1 cellular context compared by ENCODE assay signal in genomic region chr15:61337541-61337940, GRCh38.
TF ChIP-seq lines count a peak whose summit lies in the region.

No MANE protein-coding gene starts in this region.

TF ChIP-seq in GM23338, 12 proteins besides CTCF, POLR2A, EP300 and RAD21 (continued from another document):
- TF ChIP-seq ZNF462 (CRISPR knock-in tag; IDR thresholded peaks at IDR 0.05) (no peak), EZH2 (IDR thresholded peaks at IDR 0.05; ENCODE audit: low read depth, unreplicated experiment) (no peak), NANOG (IDR thresholded peaks at IDR 0.05; ENCODE audit: borderline replicate concordance) (no peak), EZH2phosphoT487 (IDR thresholded peaks at IDR 0.05; ENCODE audit: unreplicated experiment) (no peak), REST (IDR thresholded peaks at IDR 0.05; ENCODE audit: unreplicated experiment) (no peak)
TF ChIP-seq in GM23338: peak in this region for 0.
